1 cellular context compared by ENCODE assay signal in the genomic region with DNA sequence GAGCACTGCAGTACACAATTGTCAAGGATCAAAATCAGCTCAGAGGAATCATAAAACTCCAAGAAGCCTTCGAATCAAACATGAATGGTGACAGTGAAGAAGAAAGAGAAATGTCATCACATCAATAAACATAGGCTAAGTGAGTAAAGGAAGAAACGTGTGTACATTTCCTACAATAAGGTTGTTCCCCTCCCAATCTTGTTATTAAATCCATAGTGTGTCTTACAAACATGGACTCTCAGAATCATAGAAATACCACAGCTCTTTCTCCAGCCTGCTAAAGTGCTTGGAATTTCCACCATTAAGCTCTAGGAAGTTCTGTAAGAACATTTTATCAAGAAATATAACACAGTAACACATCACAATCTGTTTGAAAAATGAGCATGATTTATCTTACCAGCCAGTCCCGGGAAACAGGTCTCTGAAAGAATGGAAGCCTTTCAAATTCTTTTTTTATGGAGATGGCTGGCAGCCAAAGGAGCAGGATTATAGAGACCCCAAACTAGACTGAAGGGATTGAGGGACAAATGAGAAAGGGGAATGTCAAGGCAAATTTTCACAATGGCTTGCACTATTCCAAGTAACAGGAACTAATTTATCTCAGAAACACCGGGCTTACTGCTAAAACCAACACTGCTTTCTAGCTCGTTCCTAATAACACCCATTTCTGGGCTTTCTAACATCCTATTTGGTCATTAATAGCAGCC.
TF ChIP-seq lines count a peak whose summit lies in the region.

No MANE protein-coding gene starts in this region.

TF ChIP-seq in K562, 482 proteins besides CTCF, POLR2A, EP300 and RAD21 (continued from another document and continues in another):
- TF ChIP-seq, protein P1, sequence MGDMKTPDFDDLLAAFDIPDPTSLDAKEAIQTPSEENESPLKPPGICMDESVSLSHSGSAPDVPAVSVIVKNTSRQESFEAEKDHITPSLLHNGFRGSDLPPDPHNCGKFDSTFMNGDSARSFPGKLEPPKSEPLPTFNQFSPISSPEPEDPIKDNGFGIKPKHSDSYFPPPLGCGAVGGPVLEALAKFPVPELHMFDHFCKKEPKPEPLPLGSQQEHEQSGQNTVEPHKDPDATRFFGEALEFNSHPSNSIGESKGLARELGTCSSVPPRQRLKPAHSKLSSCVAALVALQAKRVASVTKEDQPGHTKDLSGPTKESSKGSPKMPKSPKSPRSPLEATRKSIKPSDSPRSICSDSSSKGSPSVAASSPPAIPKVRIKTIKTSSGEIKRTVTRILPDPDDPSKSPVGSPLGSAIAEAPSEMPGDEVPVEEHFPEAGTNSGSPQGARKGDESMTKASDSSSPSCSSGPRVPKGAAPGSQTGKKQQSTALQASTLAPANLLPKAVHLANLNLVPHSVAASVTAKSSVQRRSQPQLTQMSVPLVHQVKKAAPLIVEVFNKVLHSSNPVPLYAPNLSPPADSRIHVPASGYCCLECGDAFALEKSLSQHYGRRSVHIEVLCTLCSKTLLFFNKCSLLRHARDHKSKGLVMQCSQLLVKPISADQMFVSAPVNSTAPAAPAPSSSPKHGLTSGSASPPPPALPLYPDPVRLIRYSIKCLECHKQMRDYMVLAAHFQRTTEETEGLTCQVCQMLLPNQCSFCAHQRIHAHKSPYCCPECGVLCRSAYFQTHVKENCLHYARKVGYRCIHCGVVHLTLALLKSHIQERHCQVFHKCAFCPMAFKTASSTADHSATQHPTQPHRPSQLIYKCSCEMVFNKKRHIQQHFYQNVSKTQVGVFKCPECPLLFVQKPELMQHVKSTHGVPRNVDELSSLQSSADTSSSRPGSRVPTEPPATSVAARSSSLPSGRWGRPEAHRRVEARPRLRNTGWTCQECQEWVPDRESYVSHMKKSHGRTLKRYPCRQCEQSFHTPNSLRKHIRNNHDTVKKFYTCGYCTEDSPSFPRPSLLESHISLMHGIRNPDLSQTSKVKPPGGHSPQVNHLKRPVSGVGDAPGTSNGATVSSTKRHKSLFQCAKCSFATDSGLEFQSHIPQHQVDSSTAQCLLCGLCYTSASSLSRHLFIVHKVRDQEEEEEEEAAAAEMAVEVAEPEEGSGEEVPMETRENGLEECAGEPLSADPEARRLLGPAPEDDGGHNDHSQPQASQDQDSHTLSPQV (IDR thresholded peaks at IDR 0.05), result peak; percentile 28
- TF ChIP-seq CSDE1 (IDR thresholded peaks at IDR 0.05) (no peak), ATF7 (IDR thresholded peaks at IDR 0.05) (no peak), ZNF668 (CRISPR knock-in tag; IDR thresholded peaks at IDR 0.05) (no peak), YY1 (IDR thresholded peaks at IDR 0.05; ENCODE audit: borderline replicate concordance in 1 of 3, control insufficient read depth in 1 of 3, extremely low read depth in 1 of 3, insufficient read depth in 3 of 3, insufficient read length in 1 of 3, insufficient replicate concordance in 2 of 3, low read depth in 1 of 3, low read length in 2 of 3) (no peak), MECOM (CRISPR knock-in tag; IDR thresholded peaks at IDR 0.05) (0 out of 2 replicates have a peak, but pooled peaks have one; percentile 25), NR3C1 (CRISPR knock-in tag; IDR thresholded peaks at IDR 0.05) (no peak), HNRNPLL (IDR thresholded peaks at IDR 0.05; ENCODE audit: low read depth, low read length, poor library complexity, severe bottlenecking) (no peak), KLF16 (IDR thresholded peaks at IDR 0.05) (no peak), CBX8 (IDR thresholded peaks at IDR 0.05; ENCODE audit: borderline replicate concordance, extremely low read depth, low read depth, low read length, poor library complexity, severe bottlenecking) (no peak), ZNF75A (CRISPR knock-in tag; IDR thresholded peaks at IDR 0.05) (no peak), RBFOX2 (IDR thresholded peaks at IDR 0.05; ENCODE audit: low read depth, low read length) (peak; percentile 51), ZNF133 (CRISPR knock-in tag; IDR thresholded peaks at IDR 0.05) (no peak), ZNF384 (IDR thresholded peaks at IDR 0.05; ENCODE audit: low read depth, low read length) (no peak), SIN3B (IDR thresholded peaks at IDR 0.05; ENCODE audit: low read depth) (no peak), ARNT (IDR thresholded peaks at IDR 0.05) (no peak), NCOA4 (IDR thresholded peaks at IDR 0.05; ENCODE audit: partially characterized antibody) (no peak), BRF1 (IDR thresholded peaks at IDR 0.05; ENCODE audit: borderline replicate concordance, extremely low read depth, insufficient read length) (no peak), NELFE (IDR thresholded peaks at IDR 0.05; ENCODE audit: insufficient read depth, insufficient read length) (no peak), ZNF717 (CRISPR knock-in tag; IDR thresholded peaks at IDR 0.05) (no peak), ZNF24 (IDR thresholded peaks at IDR 0.05) (no peak), CREBBP (IDR thresholded peaks at IDR 0.05; ENCODE audit: low read depth, low read length) (no peak)
- TF ChIP-seq, protein P2, sequence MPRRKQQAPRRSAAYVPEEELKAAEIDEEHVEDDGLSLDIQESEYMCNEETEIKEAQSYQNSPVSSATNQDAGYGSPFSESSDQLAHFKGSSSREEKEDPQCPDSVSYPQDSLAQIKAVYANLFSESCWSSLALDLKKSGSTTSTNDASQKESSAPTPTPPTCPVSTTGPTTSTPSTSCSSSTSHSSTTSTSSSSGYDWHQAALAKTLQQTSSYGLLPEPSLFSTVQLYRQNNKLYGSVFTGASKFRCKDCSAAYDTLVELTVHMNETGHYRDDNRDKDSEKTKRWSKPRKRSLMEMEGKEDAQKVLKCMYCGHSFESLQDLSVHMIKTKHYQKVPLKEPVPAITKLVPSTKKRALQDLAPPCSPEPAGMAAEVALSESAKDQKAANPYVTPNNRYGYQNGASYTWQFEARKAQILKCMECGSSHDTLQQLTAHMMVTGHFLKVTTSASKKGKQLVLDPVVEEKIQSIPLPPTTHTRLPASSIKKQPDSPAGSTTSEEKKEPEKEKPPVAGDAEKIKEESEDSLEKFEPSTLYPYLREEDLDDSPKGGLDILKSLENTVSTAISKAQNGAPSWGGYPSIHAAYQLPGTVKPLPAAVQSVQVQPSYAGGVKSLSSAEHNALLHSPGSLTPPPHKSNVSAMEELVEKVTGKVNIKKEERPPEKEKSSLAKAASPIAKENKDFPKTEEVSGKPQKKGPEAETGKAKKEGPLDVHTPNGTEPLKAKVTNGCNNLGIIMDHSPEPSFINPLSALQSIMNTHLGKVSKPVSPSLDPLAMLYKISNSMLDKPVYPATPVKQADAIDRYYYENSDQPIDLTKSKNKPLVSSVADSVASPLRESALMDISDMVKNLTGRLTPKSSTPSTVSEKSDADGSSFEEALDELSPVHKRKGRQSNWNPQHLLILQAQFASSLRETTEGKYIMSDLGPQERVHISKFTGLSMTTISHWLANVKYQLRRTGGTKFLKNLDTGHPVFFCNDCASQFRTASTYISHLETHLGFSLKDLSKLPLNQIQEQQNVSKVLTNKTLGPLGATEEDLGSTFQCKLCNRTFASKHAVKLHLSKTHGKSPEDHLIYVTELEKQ (CRISPR knock-in tag; IDR thresholded peaks at IDR 0.05), result no peak
- TF ChIP-seq, protein P3, sequence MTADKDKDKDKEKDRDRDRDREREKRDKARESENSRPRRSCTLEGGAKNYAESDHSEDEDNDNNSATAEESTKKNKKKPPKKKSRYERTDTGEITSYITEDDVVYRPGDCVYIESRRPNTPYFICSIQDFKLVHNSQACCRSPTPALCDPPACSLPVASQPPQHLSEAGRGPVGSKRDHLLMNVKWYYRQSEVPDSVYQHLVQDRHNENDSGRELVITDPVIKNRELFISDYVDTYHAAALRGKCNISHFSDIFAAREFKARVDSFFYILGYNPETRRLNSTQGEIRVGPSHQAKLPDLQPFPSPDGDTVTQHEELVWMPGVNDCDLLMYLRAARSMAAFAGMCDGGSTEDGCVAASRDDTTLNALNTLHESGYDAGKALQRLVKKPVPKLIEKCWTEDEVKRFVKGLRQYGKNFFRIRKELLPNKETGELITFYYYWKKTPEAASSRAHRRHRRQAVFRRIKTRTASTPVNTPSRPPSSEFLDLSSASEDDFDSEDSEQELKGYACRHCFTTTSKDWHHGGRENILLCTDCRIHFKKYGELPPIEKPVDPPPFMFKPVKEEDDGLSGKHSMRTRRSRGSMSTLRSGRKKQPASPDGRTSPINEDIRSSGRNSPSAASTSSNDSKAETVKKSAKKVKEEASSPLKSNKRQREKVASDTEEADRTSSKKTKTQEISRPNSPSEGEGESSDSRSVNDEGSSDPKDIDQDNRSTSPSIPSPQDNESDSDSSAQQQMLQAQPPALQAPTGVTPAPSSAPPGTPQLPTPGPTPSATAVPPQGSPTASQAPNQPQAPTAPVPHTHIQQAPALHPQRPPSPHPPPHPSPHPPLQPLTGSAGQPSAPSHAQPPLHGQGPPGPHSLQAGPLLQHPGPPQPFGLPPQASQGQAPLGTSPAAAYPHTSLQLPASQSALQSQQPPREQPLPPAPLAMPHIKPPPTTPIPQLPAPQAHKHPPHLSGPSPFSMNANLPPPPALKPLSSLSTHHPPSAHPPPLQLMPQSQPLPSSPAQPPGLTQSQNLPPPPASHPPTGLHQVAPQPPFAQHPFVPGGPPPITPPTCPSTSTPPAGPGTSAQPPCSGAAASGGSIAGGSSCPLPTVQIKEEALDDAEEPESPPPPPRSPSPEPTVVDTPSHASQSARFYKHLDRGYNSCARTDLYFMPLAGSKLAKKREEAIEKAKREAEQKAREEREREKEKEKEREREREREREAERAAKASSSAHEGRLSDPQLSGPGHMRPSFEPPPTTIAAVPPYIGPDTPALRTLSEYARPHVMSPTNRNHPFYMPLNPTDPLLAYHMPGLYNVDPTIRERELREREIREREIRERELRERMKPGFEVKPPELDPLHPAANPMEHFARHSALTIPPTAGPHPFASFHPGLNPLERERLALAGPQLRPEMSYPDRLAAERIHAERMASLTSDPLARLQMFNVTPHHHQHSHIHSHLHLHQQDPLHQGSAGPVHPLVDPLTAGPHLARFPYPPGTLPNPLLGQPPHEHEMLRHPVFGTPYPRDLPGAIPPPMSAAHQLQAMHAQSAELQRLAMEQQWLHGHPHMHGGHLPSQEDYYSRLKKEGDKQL (CRISPR knock-in tag; IDR thresholded peaks at IDR 0.05; ENCODE audit: borderline replicate concordance), result no peak
- TF ChIP-seq, protein P4, sequence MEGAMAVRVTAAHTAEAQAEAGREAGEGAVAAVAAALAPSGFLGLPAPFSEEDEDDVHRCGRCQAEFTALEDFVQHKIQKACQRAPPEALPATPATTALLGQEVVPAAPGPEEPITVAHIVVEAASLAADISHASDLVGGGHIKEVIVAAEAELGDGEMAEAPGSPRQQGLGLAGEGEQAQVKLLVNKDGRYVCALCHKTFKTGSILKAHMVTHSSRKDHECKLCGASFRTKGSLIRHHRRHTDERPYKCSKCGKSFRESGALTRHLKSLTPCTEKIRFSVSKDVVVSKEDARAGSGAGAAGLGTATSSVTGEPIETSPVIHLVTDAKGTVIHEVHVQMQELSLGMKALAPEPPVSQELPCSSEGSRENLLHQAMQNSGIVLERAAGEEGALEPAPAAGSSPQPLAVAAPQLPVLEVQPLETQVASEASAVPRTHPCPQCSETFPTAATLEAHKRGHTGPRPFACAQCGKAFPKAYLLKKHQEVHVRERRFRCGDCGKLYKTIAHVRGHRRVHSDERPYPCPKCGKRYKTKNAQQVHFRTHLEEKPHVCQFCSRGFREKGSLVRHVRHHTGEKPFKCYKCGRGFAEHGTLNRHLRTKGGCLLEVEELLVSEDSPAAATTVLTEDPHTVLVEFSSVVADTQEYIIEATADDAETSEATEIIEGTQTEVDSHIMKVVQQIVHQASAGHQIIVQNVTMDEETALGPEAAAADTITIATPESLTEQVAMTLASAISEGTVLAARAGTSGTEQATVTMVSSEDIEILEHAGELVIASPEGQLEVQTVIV (CRISPR knock-in tag; IDR thresholded peaks at IDR 0.05; ENCODE audit: borderline replicate concordance), result no peak
- TF ChIP-seq, protein P5, sequence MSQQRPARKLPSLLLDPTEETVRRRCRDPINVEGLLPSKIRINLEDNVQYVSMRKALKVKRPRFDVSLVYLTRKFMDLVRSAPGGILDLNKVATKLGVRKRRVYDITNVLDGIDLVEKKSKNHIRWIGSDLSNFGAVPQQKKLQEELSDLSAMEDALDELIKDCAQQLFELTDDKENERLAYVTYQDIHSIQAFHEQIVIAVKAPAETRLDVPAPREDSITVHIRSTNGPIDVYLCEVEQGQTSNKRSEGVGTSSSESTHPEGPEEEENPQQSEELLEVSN (IDR thresholded peaks at IDR 0.05; ENCODE audit: borderline replicate concordance in 1 of 2, extremely low read depth in 1 of 2, insufficient read depth in 1 of 2, insufficient read length in 1 of 2, low read depth in 1 of 2, low read length in 1 of 2, poor library complexity in 1 of 2, severe bottlenecking in 1 of 2), result no peak
- TF ChIP-seq, protein P6, sequence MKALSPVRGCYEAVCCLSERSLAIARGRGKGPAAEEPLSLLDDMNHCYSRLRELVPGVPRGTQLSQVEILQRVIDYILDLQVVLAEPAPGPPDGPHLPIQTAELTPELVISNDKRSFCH (CRISPR knock-in tag; IDR thresholded peaks at IDR 0.05), result no peak
- TF ChIP-seq, protein P6 (tag; IDR thresholded peaks at IDR 0.05), result 0 out of 2 replicates have a peak, but pooled peaks have one; percentile 39
- TF ChIP-seq, protein P7, sequence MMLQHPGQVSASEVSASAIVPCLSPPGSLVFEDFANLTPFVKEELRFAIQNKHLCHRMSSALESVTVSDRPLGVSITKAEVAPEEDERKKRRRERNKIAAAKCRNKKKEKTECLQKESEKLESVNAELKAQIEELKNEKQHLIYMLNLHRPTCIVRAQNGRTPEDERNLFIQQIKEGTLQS (IDR thresholded peaks at IDR 0.05), result no peak
- TF ChIP-seq, protein P7 (CRISPR knock-in tag; conservative IDR thresholded peaks at IDR 0.05), result no peak
- TF ChIP-seq, protein P8, sequence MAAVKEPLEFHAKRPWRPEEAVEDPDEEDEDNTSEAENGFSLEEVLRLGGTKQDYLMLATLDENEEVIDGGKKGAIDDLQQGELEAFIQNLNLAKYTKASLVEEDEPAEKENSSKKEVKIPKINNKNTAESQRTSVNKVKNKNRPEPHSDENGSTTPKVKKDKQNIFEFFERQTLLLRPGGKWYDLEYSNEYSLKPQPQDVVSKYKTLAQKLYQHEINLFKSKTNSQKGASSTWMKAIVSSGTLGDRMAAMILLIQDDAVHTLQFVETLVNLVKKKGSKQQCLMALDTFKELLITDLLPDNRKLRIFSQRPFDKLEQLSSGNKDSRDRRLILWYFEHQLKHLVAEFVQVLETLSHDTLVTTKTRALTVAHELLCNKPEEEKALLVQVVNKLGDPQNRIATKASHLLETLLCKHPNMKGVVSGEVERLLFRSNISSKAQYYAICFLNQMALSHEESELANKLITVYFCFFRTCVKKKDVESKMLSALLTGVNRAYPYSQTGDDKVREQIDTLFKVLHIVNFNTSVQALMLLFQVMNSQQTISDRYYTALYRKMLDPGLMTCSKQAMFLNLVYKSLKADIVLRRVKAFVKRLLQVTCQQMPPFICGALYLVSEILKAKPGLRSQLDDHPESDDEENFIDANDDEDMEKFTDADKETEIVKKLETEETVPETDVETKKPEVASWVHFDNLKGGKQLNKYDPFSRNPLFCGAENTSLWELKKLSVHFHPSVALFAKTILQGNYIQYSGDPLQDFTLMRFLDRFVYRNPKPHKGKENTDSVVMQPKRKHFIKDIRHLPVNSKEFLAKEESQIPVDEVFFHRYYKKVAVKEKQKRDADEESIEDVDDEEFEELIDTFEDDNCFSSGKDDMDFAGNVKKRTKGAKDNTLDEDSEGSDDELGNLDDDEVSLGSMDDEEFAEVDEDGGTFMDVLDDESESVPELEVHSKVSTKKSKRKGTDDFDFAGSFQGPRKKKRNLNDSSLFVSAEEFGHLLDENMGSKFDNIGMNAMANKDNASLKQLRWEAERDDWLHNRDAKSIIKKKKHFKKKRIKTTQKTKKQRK (IDR thresholded peaks at IDR 0.05; ENCODE audit: borderline replicate concordance, low read depth, low read length), result no peak
